Comparison of ENCODE assay signal across 24 cellular contexts in genomic region chr6:22682979-22683378, GRCh38.
DNase-seq lines count a peak whose midpoint lies in the region; ATAC-seq, FAIRE-seq and TF ChIP-seq lines count a peak whose summit lies in the region.
"Had no signal": no experiment of that assay in that cellular context is flagged by ENCODE, and none has a peak within 500 bp of the region (broad histone marks: within the 10 kb centered on the region; RNA-seq: fewer than 3 reads in every experiment).

No MANE protein-coding gene starts in this region.

- H3K18ac ChIP-seq in IMR-90 (ENCODE audit: low read depth, low read length), result no peak overlapping the region

- H2AK9ac ChIP-seq in IMR-90 (replicated peaks; ENCODE audit: low read depth, low read length, poor library complexity), result no peak overlapping the region

- H4K20me1 ChIP-seq in IMR-90 (ENCODE audit: insufficient read depth, low read length), result no peaks in the 10 kb centered on the region

- no peak overlapping the region for H2BK20ac ChIP-seq in IMR-90 (ENCODE audit: low read depth, low read length)

- no peak overlapping the region for H4K91ac ChIP-seq in IMR-90 (ENCODE audit: insufficient read depth, low read depth, low read length)

- no peak overlapping the region for H4K8ac ChIP-seq in IMR-90 (ENCODE audit: low read depth in 2 of 2, low read length in 2 of 2)

- H3K14ac ChIP-seq in IMR-90 (replicated peaks; ENCODE audit: low read depth, low read length), result no peak overlapping the region

- no peak overlapping the region for H3K56ac ChIP-seq in IMR-90 (ENCODE audit: extremely low read depth, insufficient read depth, low read length)

- TF ChIP-seq POLR2A in IMR-90 (IDR thresholded peaks at IDR 0.05; ENCODE audit: low read depth, low read length), result no peak
- TF ChIP-seq POLR2A in thyroid gland (IDR thresholded peaks at IDR 0.05), result no peak

- no peaks in the 10 kb centered on the region for H3K9me3 ChIP-seq in IMR-90 (ENCODE audit: control insufficient read depth, insufficient read depth, low read length)
- H3K9me3 ChIP-seq in thyroid gland, result no peaks in the 10 kb centered on the region
- H3K9me3 ChIP-seq: Caco-2 had no signal

- ATAC-seq in IMR-90 (ENCODE audit: low read depth), result no peak
- ATAC-seq: CD8-positive, alpha-beta T cell; GM23338 had no signal

- H3K36me3 ChIP-seq in IMR-90 (ENCODE audit: control insufficient read depth, insufficient read depth, low read length) (no peaks in the 10 kb centered on the region), bronchial epithelial cell (ENCODE audit: control insufficient read depth, insufficient read depth, low read length) (no peaks in the 10 kb centered on the region), thyroid gland (no peaks in the 10 kb centered on the region)

- DNase-seq in DMS53 (lab: John Stamatoyannopoulos, UW) (peak; percentile 28), DMS53 treated with DMSO at 0.1 percent for 48 hours (lab: John Stamatoyannopoulos, UW; ENCODE audit: unreplicated experiment) (no peak), IMR-90 (no peak), bronchial epithelial cell (ENCODE audit: low read depth) (peak; percentile 91), thyroid gland (peak; percentile 17 to 27), NCI-H1694 treated with DMSO at 0.1 percent for 48 hours (lab: John Stamatoyannopoulos, UW) (no peak), G401 (ENCODE audit: low spot score) (no peak)
- DNase-seq: Caco-2; CD8-positive, alpha-beta T cell; H9; HFFc6; Karpas-422; NCI-H1092; NCI-H1417 treated with DMSO at 0.1 percent for 48 hours; NCI-H187; NCI-H2107; SIG-M5 had no signal

- no peak overlapping the region for H2BK5ac ChIP-seq in IMR-90 (ENCODE audit: low read depth, low read length, poor library complexity, severe bottlenecking)

- H3K4me1 ChIP-seq in IMR-90 (ENCODE audit: control insufficient read depth, insufficient read depth, low read length), result no peaks in the 10 kb centered on the region
- peaks cover 6 to 12% of the 10 kb centered on the region in 2 donors for H3K4me1 ChIP-seq in thyroid gland
- H3K4me1 ChIP-seq: Caco-2 had no signal

- dilution Hi-C loops in IMR-90 (cut with HindIII; ENCODE audit: low sequenced_read_pairs, unreplicated experiment), result no loop called here

- CTCF ChIA-PET in IMR-90 (lab: Yijun Ruan, JAX), result no interaction called here

- H3K4me3 ChIP-seq in IMR-90 (ENCODE audit: insufficient read depth, low read depth, low read length), result no peak overlapping the region
- H3K4me3 ChIP-seq in bronchial epithelial cell (ENCODE audit: low read depth, low read length), result no peak overlapping the region
- no peak overlapping the region for H3K4me3 ChIP-seq in thyroid gland (replicated peaks in 1 of 3)
- H3K4me3 ChIP-seq: GM23338, SK-N-MC had no signal

- in situ Hi-C loops in IMR-90 (cut with MboI; ENCODE audit: low sequenced_read_pairs) (no loop called here), G401 (cut with HindIII; ENCODE audit: low sequenced_read_pairs) (no loop called here)

- no peak overlapping the region for H3K4me2 ChIP-seq in IMR-90 (ENCODE audit: low read depth, low read length)
- H3K4me2 ChIP-seq: GM23338 had no signal

- H3K9me1 ChIP-seq in IMR-90 (ENCODE audit: insufficient read depth, low read length), result no peaks in the 10 kb centered on the region

- WGBS in IMR-90 (ENCODE audit: extremely low coverage in 2 of 2, insufficient read length in 1 of 2), 2 experiments, result 57% methylated on average over 1 of the region's 6 CpGs; no CpG with 5 or more reads in 1 of the 2 experiments
- whole genome bisulfite sequencing in thyroid gland, 2 donors, result 52% methylated on average over 6 of the region's 6 CpGs

- FAIRE-seq in bronchial epithelial cell (lab: Jason Lieb, UNC), result no peak
- FAIRE-seq: GM18507, RCC 7860 had no signal

- intact Hi-C loops in IMR-90 (cut with micrococcal nuclease), result no loop called here
- intact Hi-C loops in thyroid gland (cut with DNase I), result no loop called here

- no peak overlapping the region for H3K9ac ChIP-seq in IMR-90 (ENCODE audit: low read depth, low read length)

- H3K27ac ChIP-seq in IMR-90 (ENCODE audit: insufficient read depth, low read length) (no peak overlapping the region), thyroid gland (peak overlapping the region in 2 of 3 donors; percentile 6 to 37)
- H3K27ac ChIP-seq: 22Rv1, C4-2B, HL-60, SK-N-MC had no signal

- 0 out of 2 replicates have a peak overlapping the region, but pooled peaks have one; percentile 16 for H2AK5ac ChIP-seq in IMR-90 (ENCODE audit: low read depth, low read length)

- no peak overlapping the region for H2AFZ ChIP-seq in IMR-90 (replicated peaks; ENCODE audit: low read length, poor library complexity)
- H2AFZ ChIP-seq: GM23338 had no signal

- POLR2A ChIA-PET in IMR-90 (lab: Charles Lee; ENCODE audit: unreplicated experiment), result no interaction called here

- H3K4ac ChIP-seq in IMR-90 (ENCODE audit: low read depth, low read length), result no peak overlapping the region

- H2BK15ac ChIP-seq in IMR-90 (ENCODE audit: low read depth, low read length), result no peak overlapping the region

- no peak for TF ChIP-seq RAD21 in IMR-90 (IDR thresholded peaks at IDR 0.05; ENCODE audit: low read length)

- H2BK120ac ChIP-seq in IMR-90 (ENCODE audit: low read depth, low read length), result no peak overlapping the region

- H3K27me3 ChIP-seq in IMR-90 (ENCODE audit: control insufficient read depth, insufficient read depth, low read length) (no peaks in the 10 kb centered on the region), bronchial epithelial cell (ENCODE audit: control insufficient read depth, insufficient read depth, low read length) (no peaks in the 10 kb centered on the region), thyroid gland (no peaks in the 10 kb centered on the region)

- H4K5ac ChIP-seq in IMR-90 (ENCODE audit: low read depth, low read length), result no peak overlapping the region

- TF ChIP-seq CTCF in IMR-90 (conservative IDR thresholded peaks at IDR 0.05; ENCODE audit: low read depth, low read length), result no peak
- TF ChIP-seq CTCF in bronchial epithelial cell (IDR thresholded peaks at IDR 0.05; ENCODE audit: insufficient read depth, low read length, severe bottlenecking), result no peak
- no peak for TF ChIP-seq CTCF in thyroid gland (IDR thresholded peaks at IDR 0.05)

- H3K23ac ChIP-seq in IMR-90 (ENCODE audit: low read depth, low read length), result no peak overlapping the region

- BruUV-seq in IMR-90 (replicated peaks; lab: Mats Ljungman, UMichigan), result no TSS peak

- H3K79me1 ChIP-seq in IMR-90 (ENCODE audit: low read depth in 1 of 2, low read length in 2 of 2), result no peaks in the 10 kb centered on the region

TF ChIP-seq in IMR-90, 13 proteins besides CTCF, POLR2A, EP300 and RAD21:
- TF ChIP-seq BHLHE40 (IDR thresholded peaks at IDR 0.05; ENCODE audit: low read depth, low read length) (no peak), SMC3 (IDR thresholded peaks at IDR 0.05; ENCODE audit: low read depth, low read length) (no peak), CHD1 (IDR thresholded peaks at IDR 0.05; ENCODE audit: low read depth, low read length) (no peak)

Comparison
In these comparisons a context has a peak if more than half of its experiments do, and no peak if none do; other contexts are left out.
1. DNase-seq: peak in DMS53 (single experiment), bronchial epithelial cell (single experiment) and thyroid gland (2 of 2); none in DMS53 treated with DMSO at 0.1 percent for 48 hours (single experiment), IMR-90 (single experiment), NCI-H1694 treated with DMSO at 0.1 percent for 48 hours (single experiment) and G401 (single experiment).